8 cellular contexts compared by ENCODE assay signal in the genomic region with DNA sequence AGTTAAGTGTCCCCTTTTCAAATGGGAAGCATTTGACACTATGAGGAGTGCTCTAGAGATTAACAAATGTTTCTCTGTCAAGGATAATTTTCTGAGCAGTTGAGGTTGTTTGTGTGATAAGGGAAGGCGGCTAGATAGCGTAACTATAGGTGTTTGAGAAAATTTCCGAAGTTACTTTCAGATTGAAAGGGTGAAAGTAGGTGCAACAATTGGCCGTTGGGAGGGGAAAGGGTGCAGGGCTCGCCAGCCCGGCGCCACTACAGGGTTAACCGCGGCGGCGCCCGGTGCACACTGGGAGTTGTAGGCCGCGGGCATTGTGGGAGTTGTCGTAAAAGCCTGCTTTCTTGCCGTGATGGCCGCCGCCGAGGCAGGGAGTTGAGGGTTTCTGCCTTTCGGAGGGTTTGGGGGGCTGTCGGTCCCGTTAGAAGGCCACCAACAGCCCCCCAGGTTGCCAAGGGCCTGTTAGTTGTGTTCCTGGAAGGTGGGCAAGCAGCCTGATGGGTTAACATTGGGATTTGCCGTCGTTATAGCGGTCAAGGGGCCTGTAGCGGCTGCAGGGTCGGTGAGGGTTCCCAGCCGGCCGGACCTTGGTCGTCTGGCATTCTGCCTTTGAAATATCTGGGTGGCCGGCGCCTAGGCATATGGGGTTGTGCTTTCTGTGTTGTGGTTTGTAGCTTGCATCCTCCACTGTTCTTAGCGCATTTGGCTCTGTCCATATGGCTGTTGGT. TPM values are rescaled to one million over a fixed set of nuclear protein-coding genes. Genes with fewer than 3 reads are reported as not detected.
DNase-seq lines count a peak whose midpoint lies in the region; ATAC-seq and TF ChIP-seq lines count a peak whose summit lies in the region.

No MANE protein-coding gene starts in this region.

- peak; percentile 45 for DNase-seq in DMS 273 treated with DMSO at 0.1 percent for 48 hours (lab: John Stamatoyannopoulos, UW)
- peak; percentile 77 for DNase-seq in activated T-cell treated with anti-CD3 and anti-CD28 coated beads for 4 hours
- peak; percentile 18 for DNase-seq in epithelial cell of prostate (ENCODE audit: low read depth, low spot score)
- peak; percentile 89 to 92 (median 90) for DNase-seq in mucosa of descending colon
- DNase-seq in stimulated activated CD8-positive, alpha-beta memory T cell treated with anti-CD3 and anti-CD28 coated beads, Interleukin-4, amount 100 ng/mL, for 1 hour (ENCODE audit: low read depth in 2 of 2, low spot score in 1 of 2), result peak; percentile 49 to 73

- 1% methylated on average over 33 of the region's 33 CpGs for WGBS in HUES64

- peak overlapping the region; percentile 88 for H3K9ac ChIP-seq in HUES64 (ENCODE audit: low read depth, low read length)
- peak overlapping the region; percentile 80 for H3K9ac ChIP-seq in OCI-LY3 (ENCODE audit: low read length)

- H3K4me2 ChIP-seq in OCI-LY3 (ENCODE audit: low read length), result peak overlapping the region; percentile 91

- no peaks in the 10 kb centered on the region for H4K20me1 ChIP-seq in OCI-LY3 (ENCODE audit: insufficient read depth, low read length)

- H3K4me3 ChIP-seq in HUES64 (ENCODE audit: low read length), result peak overlapping the region; percentile 87
- peak overlapping the region; percentile 89 for H3K4me3 ChIP-seq in OCI-LY3 (ENCODE audit: low read length)
- H3K4me3 ChIP-seq in mucosa of descending colon, result peak overlapping the region; percentile 56

- intact Hi-C loops in mucosa of descending colon (cut with DNase I, micrococcal nuclease), result no loop called here

- H3K79me2 ChIP-seq in OCI-LY3 (ENCODE audit: low read length), result peaks cover 25% of the 10 kb centered on the region

- H3K27ac ChIP-seq in HUES64 (ENCODE audit: low read depth, low read length), result peak overlapping the region; percentile 40; the same call in 1 of the 2 replicates
- peak overlapping the region; percentile 41 for H3K27ac ChIP-seq in OCI-LY3 (ENCODE audit: low read length)
- H3K27ac ChIP-seq in epithelial cell of prostate, result no peak overlapping the region

- TF ChIP-seq CTCF in OCI-LY3 (IDR thresholded peaks at IDR 0.05; ENCODE audit: low read depth, low read length), result no peak
- TF ChIP-seq CTCF in mucosa of descending colon (IDR thresholded peaks at IDR 0.05), result no peak

- H2AFZ ChIP-seq in OCI-LY3 (ENCODE audit: low read depth, low read length), result peak overlapping the region; percentile 100

- H3K4me1 ChIP-seq in HUES64 (ENCODE audit: insufficient read depth, low read length) (peaks cover 2% of the 10 kb centered on the region; the same call in 1 of the 2 replicates), OCI-LY3 (ENCODE audit: low read length) (peaks cover 24% of the 10 kb centered on the region), mucosa of descending colon (ENCODE audit: low read depth) (peaks cover 8% of the 10 kb centered on the region)

- H3K9me3 ChIP-seq in HUES64 (ENCODE audit: insufficient read depth, low read depth, low read length) (no peaks in the 10 kb centered on the region), OCI-LY3 (ENCODE audit: insufficient read depth, low read length) (peaks cover 6% of the 10 kb centered on the region; the same call in 1 of the 2 replicates), mucosa of descending colon (no peaks in the 10 kb centered on the region)

- ATAC-seq in GM21515 (IDR thresholded peaks at IDR 0.05; ENCODE audit: unreplicated experiment), result peak; percentile 99
- ATAC-seq in mucosa of descending colon, result peak; percentile 100

- H3K27me3 ChIP-seq in HUES64 (ENCODE audit: insufficient read depth, low read length) (0 out of 2 replicates have a peak, but pooled peaks cover 2% of the 10 kb centered on the region), OCI-LY3 (ENCODE audit: low read depth, low read length) (peaks cover 10% of the 10 kb centered on the region)

- no peaks in the 10 kb centered on the region for H3K36me3 ChIP-seq in HUES64 (ENCODE audit: insufficient read depth, low read length)
- no peaks in the 10 kb centered on the region for H3K36me3 ChIP-seq in OCI-LY3 (replicated peaks; ENCODE audit: low read depth, low read length)
- H3K36me3 ChIP-seq in mucosa of descending colon (ENCODE audit: low read depth), result no peaks in the 10 kb centered on the region

RNA-seq across cellular contexts. Expression of a gene that starts 36.5 kb away (rescaled TPM):
- polyA plus RNA-seq in HUES64 (2013, experiment 1 of 2), result 96.3 TPM
- polyA plus RNA-seq in HUES64 (2013, experiment 2 of 2), result 117 TPM
- total RNA-seq in mucosa of descending colon, result 100 to 1,000 TPM in 2 of 3 donors, 10 to 100 TPM in 1; 63.0 to 119 (median 114) TPM

Comparison
In these comparisons a context has a peak if more than half of its experiments do, and no peak if none do; other contexts are left out.
1. DNase-seq: peak in every context shown above with its lines; median percentile 90 in mucosa of descending colon; 77 in activated T-cell treated with anti-CD3 and anti-CD28 coated beads for 4 hours; 61 in stimulated activated CD8-positive, alpha-beta memory T cell treated with anti-CD3 and anti-CD28 coated beads, Interleukin-4, amount 100 ng/mL, for 1 hour; 45 in DMS 273 treated with DMSO at 0.1 percent for 48 hours; 18 in epithelial cell of prostate.